Comparison of ENCODE assay signal across 26 cellular contexts in the genomic region with DNA sequence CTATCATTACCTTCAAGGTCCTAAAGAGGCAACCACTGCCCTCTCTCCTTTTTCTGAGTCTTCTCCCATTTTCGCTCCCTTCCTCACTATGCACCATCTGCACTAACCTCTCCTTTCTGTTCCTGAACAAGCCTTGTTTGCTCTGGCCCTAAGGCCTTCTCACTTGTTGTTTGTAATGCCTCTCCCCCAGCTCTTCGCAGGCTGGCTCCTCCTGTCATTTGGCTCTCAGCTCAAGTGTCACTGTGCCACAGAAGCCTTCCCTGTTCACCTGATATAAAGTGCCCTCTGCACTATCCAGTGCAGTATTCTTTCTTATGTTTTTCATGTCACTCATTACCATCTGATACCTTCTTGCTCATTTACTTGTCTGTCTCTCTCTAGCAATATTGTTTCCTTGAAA.
DNase-seq lines count a peak whose midpoint lies in the region; ATAC-seq and TF ChIP-seq lines count a peak whose summit lies in the region.
"Had no signal": no experiment of that assay in that cellular context is flagged by ENCODE, and none has a peak within 500 bp of the region (broad histone marks: within the 10 kb centered on the region; RNA-seq: fewer than 3 reads in every experiment).

No MANE protein-coding gene starts in this region.

- H3K36me3 ChIP-seq in neuronal stem cell (replicated peaks in 1 of 2; ENCODE audit: control insufficient read depth in 2 of 2, insufficient read depth in 2 of 2, low read length in 2 of 2): no peaks in the 10 kb centered on the region

- H4K91ac ChIP-seq in neuronal stem cell (ENCODE audit: low read depth, low read length, poor library complexity): no peak overlapping the region

- H2BK5ac ChIP-seq in neuronal stem cell (ENCODE audit: low read length): no peak overlapping the region

- H3K23ac ChIP-seq in neuronal stem cell (ENCODE audit: low read depth, low read length, poor library complexity): no peak overlapping the region

- peaks cover 12% of the 10 kb centered on the region for H3K9me3 Mint-ChIP-seq in natural killer cell treated with Interleukin-12 subunit alpha and Interleukin-12 subunit beta and Interleukin-15 and Interleukin-18, amount 100 ng/mL, for 72 hours

- no peaks in the 10 kb centered on the region for H3K27me3 Mint-ChIP-seq in natural killer cell treated with Interleukin-12 subunit alpha and Interleukin-12 subunit beta and Interleukin-15 and Interleukin-18, amount 100 ng/mL, for 72 hours
- H3K27me3 Mint-ChIP-seq: B cell had no signal

- H2BK12ac ChIP-seq in neuronal stem cell (ENCODE audit: low read length): no peak overlapping the region

- H3K4ac ChIP-seq in neuronal stem cell (ENCODE audit: low read length): no peak overlapping the region

- H2BK15ac ChIP-seq in neuronal stem cell (ENCODE audit: low read length): no peak overlapping the region

- no peak overlapping the region for H2BK120ac ChIP-seq in neuronal stem cell (ENCODE audit: low read depth, low read length)

- H3K36me3 Mint-ChIP-seq in natural killer cell treated with Interleukin-12 subunit alpha and Interleukin-12 subunit beta and Interleukin-15 and Interleukin-18, amount 100 ng/mL, for 72 hours: peaks cover 4% of the 10 kb centered on the region
- H3K36me3 Mint-ChIP-seq: CD8-positive, alpha-beta T cell; IgD-negative memory B cell had no signal

- H3K9me3 ChIP-seq in neuronal stem cell (replicated peaks in 1 of 2; ENCODE audit: control insufficient read depth in 2 of 2, insufficient read depth in 1 of 2, low read depth in 1 of 2, low read length in 2 of 2): no peaks in the 10 kb centered on the region

- no peak overlapping the region for H4K8ac ChIP-seq in neuronal stem cell (ENCODE audit: low read depth, low read length)

- H3K4me1 Mint-ChIP-seq in natural killer cell treated with Interleukin-12 subunit alpha and Interleukin-12 subunit beta and Interleukin-15 and Interleukin-18, amount 100 ng/mL, for 72 hours (ENCODE audit: low read depth in 2 of 2): no peaks in the 10 kb centered on the region
- H3K4me1 Mint-ChIP-seq: B cell, GM23338, H9 had no signal

- H3K14ac ChIP-seq in neuronal stem cell (ENCODE audit: low read length): no peak overlapping the region

- no CpG with 5 or more reads among the region's 2 CpGs for WGBS in neuronal stem cell (ENCODE audit: extremely low coverage in 2 of 2, insufficient read length in 2 of 2, insufficient replicate concordance in 1 of 2), 2 donors

- ATAC-seq in GM18868 (IDR thresholded peaks at IDR 0.05; ENCODE audit: unreplicated experiment): no peak
- ATAC-seq in natural killer cell treated with Interleukin-12 subunit alpha and Interleukin-12 subunit beta and Interleukin-15 and Interleukin-18, amount 100 ng/mL, for 72 hours: no peak
- ATAC-seq in GM21528 (IDR thresholded peaks at IDR 0.05; ENCODE audit: low FRiP score, unreplicated experiment): no peak
- ATAC-seq: CD8-positive, alpha-beta T cell; GM23338 had no signal

- H2AFZ ChIP-seq in neuronal stem cell (ENCODE audit: low read length): no peak overlapping the region
- H2AFZ ChIP-seq: GM23338 had no signal

- DNase-seq in NCI-H146 (lab: John Stamatoyannopoulos, UW) (peak; percentile 2), NCI-H146 treated with DMSO at 0.1 percent for 48 hours (lab: John Stamatoyannopoulos, UW; ENCODE audit: unreplicated experiment) (no peak), neuronal stem cell (ENCODE audit: low spot score) (peak; percentile 1)
- DNase-seq in natural killer cell treated with Interleukin-12 subunit alpha and Interleukin-12 subunit beta and Interleukin-15 and Interleukin-18, amount 100 ng/mL, for 72 hours (ENCODE audit: low spot score): no peak
- DNase-seq: Caco-2; CD8-positive, alpha-beta T cell; DND-41; H9; NCI-H1105; NCI-H1436 treated with DMSO at 0.1 percent for 48 hours; NCI-H2029; NCI-H2227 treated with DMSO at 0.1 percent for 48 hours; NCI-H526 treated with DMSO at 0.1 percent for 48 hours; SIG-M5; SW 1271 had no signal

- no peak overlapping the region for H3K4me3 ChIP-seq in neuronal stem cell (ENCODE audit: low read length in 2 of 2)
- H3K4me3 ChIP-seq: GM23338, SK-N-MC had no signal

- no peak overlapping the region for H3K27ac Mint-ChIP-seq in natural killer cell treated with Interleukin-12 subunit alpha and Interleukin-12 subunit beta and Interleukin-15 and Interleukin-18, amount 100 ng/mL, for 72 hours
- H3K27ac Mint-ChIP-seq: B cell; CD8-positive, alpha-beta T cell; GM23338; H9; IgD-negative memory B cell had no signal

- no peak overlapping the region for H3K18ac ChIP-seq in neuronal stem cell (ENCODE audit: low read length)

- no peak overlapping the region for H2AK5ac ChIP-seq in neuronal stem cell (ENCODE audit: low read depth, low read length)

- TF ChIP-seq CTCF in VCaP (conservative IDR thresholded peaks at IDR 0.05): no peak

- H3K27ac ChIP-seq in VCaP (peak overlapping the region; percentile 34), neuronal stem cell (replicated peaks; ENCODE audit: low read length) (no peak overlapping the region)
- H3K27ac ChIP-seq: 22Rv1, C4-2B, HL-60, KMS-11, SK-N-MC had no signal

- H3K4me3 Mint-ChIP-seq in natural killer cell treated with Interleukin-12 subunit alpha and Interleukin-12 subunit beta and Interleukin-15 and Interleukin-18, amount 100 ng/mL, for 72 hours: no peak overlapping the region
- H3K4me3 Mint-ChIP-seq: B cell; CD8-positive, alpha-beta T cell; GM23338; H9; IgD-negative memory B cell had no signal

- H3K27me3 ChIP-seq in neuronal stem cell (ENCODE audit: control insufficient read depth in 3 of 3, insufficient read depth in 3 of 3, low read depth in 1 of 3, low read length in 3 of 3): no peaks in the 10 kb centered on the region

- no peaks in the 10 kb centered on the region for H3K4me1 ChIP-seq in neuronal stem cell (ENCODE audit: control insufficient read depth in 2 of 2, insufficient read depth in 1 of 2, low read depth in 1 of 2, low read length in 2 of 2)
- H3K4me1 ChIP-seq: Caco-2 had no signal

- H3K9ac ChIP-seq in neuronal stem cell (ENCODE audit: low read depth, low read length, poor library complexity): no peak overlapping the region
- H3K9ac ChIP-seq: KMS-11 had no signal

- H3K79me1 ChIP-seq in neuronal stem cell (ENCODE audit: low read depth, low read length): no peaks in the 10 kb centered on the region

- no peak overlapping the region for H3K4me2 ChIP-seq in neuronal stem cell (ENCODE audit: insufficient read depth, low read length, poor library complexity, severe bottlenecking)
- H3K4me2 ChIP-seq: GM23338, KMS-11 had no signal

Comparison
In these comparisons a context has a peak if more than half of its experiments do, and no peak if none do; other contexts are left out.
1. DNase-seq: peak in NCI-H146 (single experiment) and neuronal stem cell (single experiment); none in NCI-H146 treated with DMSO at 0.1 percent for 48 hours (single experiment) and natural killer cell treated with Interleukin-12 subunit alpha and Interleukin-12 subunit beta and Interleukin-15 and Interleukin-18, amount 100 ng/mL, for 72 hours (single experiment).